In the genomic region with DNA sequence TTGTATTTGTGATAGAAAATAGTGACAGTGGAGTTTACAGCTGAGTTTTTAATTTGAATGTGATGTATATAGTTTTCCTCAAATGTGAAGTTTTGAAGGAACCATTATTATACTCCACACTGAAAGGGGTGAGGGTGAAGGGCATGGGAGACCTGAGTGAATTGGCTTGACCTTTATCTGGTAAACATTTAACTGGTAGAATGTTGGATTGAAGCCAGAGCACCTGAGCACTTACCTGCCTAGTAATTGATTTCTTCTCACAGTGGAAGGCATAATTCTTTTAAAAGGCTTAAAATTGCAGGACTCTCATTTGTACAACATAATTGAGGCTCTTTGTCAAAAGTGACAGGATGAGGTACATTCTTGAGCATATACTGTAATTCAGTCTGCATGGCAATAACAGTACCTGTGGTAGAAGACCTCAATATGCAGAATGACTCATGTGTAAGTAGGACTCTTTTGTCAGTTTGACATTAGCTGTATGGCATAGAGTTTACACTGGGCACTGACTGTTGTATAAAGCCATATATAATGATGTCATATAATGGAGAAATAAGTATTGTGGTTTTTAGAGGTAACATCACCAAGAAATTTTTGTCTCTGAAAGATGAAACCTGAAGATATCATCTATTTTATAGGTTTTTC, we compare ENCODE assay signal across 10 cellular contexts.
DNase-seq lines count a peak whose midpoint lies in the region; ATAC-seq and TF ChIP-seq lines count a peak whose summit lies in the region.
"Had no signal": no experiment of that assay in that cellular context is flagged by ENCODE, and none has a peak within 500 bp of the region (broad histone marks: within the 10 kb centered on the region; RNA-seq: fewer than 3 reads in every experiment).

No MANE protein-coding gene starts in this region.

- H3K4me2 ChIP-seq in hepatocyte, result no peak overlapping the region

- no peaks in the 10 kb centered on the region for H3K36me3 ChIP-seq in hepatocyte (replicated peaks; ENCODE audit: insufficient read depth, low read depth)
- H3K36me3 ChIP-seq in prostate gland, result no peaks in the 10 kb centered on the region
- H3K36me3 ChIP-seq: tibial artery had no signal

- H3K4me3 ChIP-seq in hepatocyte (no peak overlapping the region), prostate gland (no peak overlapping the region)
- H3K4me3 ChIP-seq: tibial artery had no signal

- H3K9me3 ChIP-seq in hepatocyte (ENCODE audit: low read depth) (no peaks in the 10 kb centered on the region), prostate gland (no peaks in the 10 kb centered on the region)
- H3K9me3 ChIP-seq: tibial artery had no signal

- no peaks in the 10 kb centered on the region for H3K4me1 Mint-ChIP-seq in activated CD4-positive, alpha-beta T cell treated with anti-CD3 and anti-CD28 coated beads, Interleukin-2, amount 10 ng/mL, durations not matched to agents 7 days and 5 days

- H3K27ac Mint-ChIP-seq in activated CD4-positive, alpha-beta T cell treated with anti-CD3 and anti-CD28 coated beads, Interleukin-2, amount 10 ng/mL, durations not matched to agents 7 days and 5 days, result no peak overlapping the region
- H3K27ac Mint-ChIP-seq: dendritic cell treated with granulocyte-macrophage colony-stimulating factor and Interleukin-4, amounts not matched to agents 40 ng/mL and 50 ng/mL, for 4 days had no signal

- H3K36me3 Mint-ChIP-seq in activated CD4-positive, alpha-beta T cell treated with anti-CD3 and anti-CD28 coated beads, Interleukin-2, amount 10 ng/mL, durations not matched to agents 7 days and 5 days (ENCODE audit: low read depth), result no peaks in the 10 kb centered on the region

- H3K79me2 ChIP-seq in hepatocyte, result no peaks in the 10 kb centered on the region

- no peak for TF ChIP-seq EP300 in Ishikawa (IDR thresholded peaks at IDR 0.05; ENCODE audit: borderline replicate concordance)

- H3K9me2 ChIP-seq in hepatocyte (replicated peaks; ENCODE audit: insufficient read depth), result no peaks in the 10 kb centered on the region

- no peak for TF ChIP-seq POLR2A in prostate gland (IDR thresholded peaks at IDR 0.05)

- TF ChIP-seq CTCF in hepatocyte (IDR thresholded peaks at IDR 0.05; ENCODE audit: poor library complexity), result no peak
- TF ChIP-seq CTCF in prostate gland (IDR thresholded peaks at IDR 0.05), result no peak

- H3K27me3 ChIP-seq in hepatocyte (no peaks in the 10 kb centered on the region), prostate gland (replicated peaks; ENCODE audit: insufficient read depth) (no peaks in the 10 kb centered on the region)
- H3K27me3 ChIP-seq: tibial artery had no signal

- intact Hi-C loops in prostate gland (cut with DNase I), result no loop called here

- H3K27ac ChIP-seq in hepatocyte, result no peak overlapping the region
- H3K27ac ChIP-seq in prostate gland, result no peak overlapping the region
- H3K27ac ChIP-seq: tibial artery had no signal

- H4K20me1 ChIP-seq in hepatocyte (ENCODE audit: insufficient read depth, poor library complexity, severe bottlenecking), result no peaks in the 10 kb centered on the region

- CTCF ChIA-PET in activated CD4-positive, alpha-beta T cell treated with anti-CD3 and anti-CD28 coated beads, Interleukin-2, amount 10 ng/mL, durations not matched to agents 7 days and 5 days (lab: Charles Lee), result no interaction called here

- H3K4me1 ChIP-seq in hepatocyte (ENCODE audit: insufficient read depth), result no peaks in the 10 kb centered on the region
- H3K4me1 ChIP-seq in prostate gland (replicated peaks), result no peaks in the 10 kb centered on the region
- H3K4me1 ChIP-seq: tibial artery had no signal

- H3K4me3 Mint-ChIP-seq in activated CD4-positive, alpha-beta T cell treated with anti-CD3 and anti-CD28 coated beads, Interleukin-2, amount 10 ng/mL, durations not matched to agents 7 days and 5 days, result no peak overlapping the region
- H3K4me3 Mint-ChIP-seq: dendritic cell treated with granulocyte-macrophage colony-stimulating factor and Interleukin-4, amounts not matched to agents 40 ng/mL and 50 ng/mL, for 4 days had no signal

- no peak for TF ChIP-seq RAD21 in Ishikawa (IDR thresholded peaks at IDR 0.05; ENCODE audit: low read depth)

- POLR2A ChIA-PET in activated CD4-positive, alpha-beta T cell treated with anti-CD3 and anti-CD28 coated beads, Interleukin-2, amount 10 ng/mL, durations not matched to agents 7 days and 5 days (lab: Charles Lee), result no interaction called here

- DNase-seq in hepatocyte (ENCODE audit: low spot score) (peak; percentile 18), KBM-7 (no peak), prostate gland (ENCODE audit: low spot score) (no peak)
- no peak for DNase-seq in activated CD4-positive, alpha-beta T cell treated with anti-CD3 and anti-CD28 coated beads, Interleukin-2, amount 10 ng/mL, durations not matched to agents 7 days and 5 days
- DNase-seq: GDM1, tibial artery had no signal

- in situ Hi-C loops in KBM-7 (cut with MboI; ENCODE audit: low pct_unique_long_range_greater_than_20kb, low sequenced_read_pairs), result no loop called here

- no peak overlapping the region for H2AFZ ChIP-seq in hepatocyte

- no peaks in the 10 kb centered on the region for H3K9me3 Mint-ChIP-seq in activated CD4-positive, alpha-beta T cell treated with anti-CD3 and anti-CD28 coated beads, Interleukin-2, amount 10 ng/mL, durations not matched to agents 7 days and 5 days

- H3K27me3 Mint-ChIP-seq in activated CD4-positive, alpha-beta T cell treated with anti-CD3 and anti-CD28 coated beads, Interleukin-2, amount 10 ng/mL, durations not matched to agents 7 days and 5 days, result no peaks in the 10 kb centered on the region
- H3K27me3 Mint-ChIP-seq: dendritic cell treated with granulocyte-macrophage colony-stimulating factor and Interleukin-4, amounts not matched to agents 40 ng/mL and 50 ng/mL, for 4 days had no signal

- ATAC-seq in GM18861 (IDR thresholded peaks at IDR 0.05; ENCODE audit: unreplicated experiment), result peak; percentile 93
- peak; percentile 96 for ATAC-seq in HG02610 (IDR thresholded peaks at IDR 0.05; ENCODE audit: unreplicated experiment)

TF ChIP-seq in Ishikawa, 13 proteins besides CTCF, POLR2A, EP300 and RAD21:
- TF ChIP-seq, protein P1, sequence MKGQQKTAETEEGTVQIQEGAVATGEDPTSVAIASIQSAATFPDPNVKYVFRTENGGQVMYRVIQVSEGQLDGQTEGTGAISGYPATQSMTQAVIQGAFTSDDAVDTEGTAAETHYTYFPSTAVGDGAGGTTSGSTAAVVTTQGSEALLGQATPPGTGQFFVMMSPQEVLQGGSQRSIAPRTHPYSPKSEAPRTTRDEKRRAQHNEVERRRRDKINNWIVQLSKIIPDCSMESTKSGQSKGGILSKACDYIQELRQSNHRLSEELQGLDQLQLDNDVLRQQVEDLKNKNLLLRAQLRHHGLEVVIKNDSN (IDR thresholded peaks at IDR 0.05), result no peak
- TF ChIP-seq EGR1 (IDR thresholded peaks at IDR 0.05) (no peak), YY1 (IDR thresholded peaks at IDR 0.05; ENCODE audit: low read depth) (no peak), NFIC (IDR thresholded peaks at IDR 0.05) (peak; percentile 71), TEAD4 (IDR thresholded peaks at IDR 0.05) (peak; percentile 54), ZBTB7A (IDR thresholded peaks at IDR 0.05; ENCODE audit: low read depth) (no peak), TCF12 (IDR thresholded peaks at IDR 0.05; ENCODE audit: low read depth) (peak; percentile 41; the same call in 1 of the 2 replicates), TAF1 (IDR thresholded peaks at IDR 0.05; ENCODE audit: low read depth) (no peak), CREB1 (IDR thresholded peaks at IDR 0.05; ENCODE audit: low read depth) (no peak)
- TF ChIP-seq, protein P2, sequence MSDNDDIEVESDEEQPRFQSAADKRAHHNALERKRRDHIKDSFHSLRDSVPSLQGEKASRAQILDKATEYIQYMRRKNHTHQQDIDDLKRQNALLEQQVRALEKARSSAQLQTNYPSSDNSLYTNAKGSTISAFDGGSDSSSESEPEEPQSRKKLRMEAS (IDR thresholded peaks at IDR 0.05), result no peak
- TF ChIP-seq, protein P3, sequence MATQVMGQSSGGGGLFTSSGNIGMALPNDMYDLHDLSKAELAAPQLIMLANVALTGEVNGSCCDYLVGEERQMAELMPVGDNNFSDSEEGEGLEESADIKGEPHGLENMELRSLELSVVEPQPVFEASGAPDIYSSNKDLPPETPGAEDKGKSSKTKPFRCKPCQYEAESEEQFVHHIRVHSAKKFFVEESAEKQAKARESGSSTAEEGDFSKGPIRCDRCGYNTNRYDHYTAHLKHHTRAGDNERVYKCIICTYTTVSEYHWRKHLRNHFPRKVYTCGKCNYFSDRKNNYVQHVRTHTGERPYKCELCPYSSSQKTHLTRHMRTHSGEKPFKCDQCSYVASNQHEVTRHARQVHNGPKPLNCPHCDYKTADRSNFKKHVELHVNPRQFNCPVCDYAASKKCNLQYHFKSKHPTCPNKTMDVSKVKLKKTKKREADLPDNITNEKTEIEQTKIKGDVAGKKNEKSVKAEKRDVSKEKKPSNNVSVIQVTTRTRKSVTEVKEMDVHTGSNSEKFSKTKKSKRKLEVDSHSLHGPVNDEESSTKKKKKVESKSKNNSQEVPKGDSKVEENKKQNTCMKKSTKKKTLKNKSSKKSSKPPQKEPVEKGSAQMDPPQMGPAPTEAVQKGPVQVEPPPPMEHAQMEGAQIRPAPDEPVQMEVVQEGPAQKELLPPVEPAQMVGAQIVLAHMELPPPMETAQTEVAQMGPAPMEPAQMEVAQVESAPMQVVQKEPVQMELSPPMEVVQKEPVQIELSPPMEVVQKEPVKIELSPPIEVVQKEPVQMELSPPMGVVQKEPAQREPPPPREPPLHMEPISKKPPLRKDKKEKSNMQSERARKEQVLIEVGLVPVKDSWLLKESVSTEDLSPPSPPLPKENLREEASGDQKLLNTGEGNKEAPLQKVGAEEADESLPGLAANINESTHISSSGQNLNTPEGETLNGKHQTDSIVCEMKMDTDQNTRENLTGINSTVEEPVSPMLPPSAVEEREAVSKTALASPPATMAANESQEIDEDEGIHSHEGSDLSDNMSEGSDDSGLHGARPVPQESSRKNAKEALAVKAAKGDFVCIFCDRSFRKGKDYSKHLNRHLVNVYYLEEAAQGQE (IDR thresholded peaks at IDR 0.05; ENCODE audit: low read depth), result no peak
